Comparison of ENCODE assay signal across 8 cellular contexts in genomic region chr6:36874443-36875249, GRCh38. TPM values are rescaled to one million over a fixed set of nuclear protein-coding genes. Genes with fewer than 3 reads are reported as not detected.
DNase-seq lines count a peak whose midpoint lies in the region; ATAC-seq and TF ChIP-seq lines count a peak whose summit lies in the region.

TSS of gene PPIL1 (minus strand) at chr6:36874803. CDS start at chr6:36874772, 31 bp downstream.

- peaks cover 12% of the 10 kb centered on the region for H3K4me1 ChIP-seq in testis

- CTCF ChIA-PET in HEK293T (lab: Yijun Ruan, JAX) = interaction anchor here (1.0 to 2.7 kb wide), 7 partner anchors 10 to 143 kb away, joined by 3 to 13 read pairs (median 6); partner anchors contain the start of gene C6orf89

- TF ChIP-seq POLR2A in NB4 (IDR thresholded peaks at IDR 0.05; ENCODE audit: extremely low read depth, insufficient read length) (peak; percentile 47), testis (IDR thresholded peaks at IDR 0.05) (no peak)

- no peaks in the 10 kb centered on the region for H3K9me3 Mint-ChIP-seq in activated naive CD4-positive, alpha-beta T cell treated with anti-CD3 and anti-CD28 coated beads, Interleukin-2, amount 50 U/mL, for 24 hours

- H3K4me3 ChIP-seq in NB4 (ENCODE audit: low read depth, low read length) = peak within 1 kb of the TSS; percentile 84
- peak within 1 kb of the TSS; percentile 76 to 87 for H3K4me3 ChIP-seq in testis

- no peaks in the 10 kb centered on the region for H3K27me3 ChIP-seq in testis

- 0% methylated on average over 39 to 47 of the region's 54 CpGs for WGBS in testis, 2 donors

- no peaks in the 10 kb centered on the region for H3K36me3 ChIP-seq in testis (ENCODE audit: low read depth, missing control alignments)

- H3K27ac ChIP-seq in testis = peak within 1 kb of the TSS; percentile 79 to 83

- ATAC-seq in SK-N-SH treated with all-trans-retinoic acid at 6 μM for 48 hours = peak; percentile 98

- peaks cover 13% of the 10 kb centered on the region for H3K36me3 Mint-ChIP-seq in activated naive CD4-positive, alpha-beta T cell treated with anti-CD3 and anti-CD28 coated beads, Interleukin-2, amount 50 U/mL, for 24 hours

- POLR2A ChIA-PET in HEK293T (lab: Yijun Ruan, JAX) = interaction anchor here (0.5 to 4.1 kb wide), 28 partner anchors 10 to 559 kb away, joined by 3 to 70 read pairs (median 4); partner anchors contain the start of genes C6orf89, CMTR1 and MTCH1

- peak within 1 kb of the TSS; percentile 95 for H3K4me3 Mint-ChIP-seq in activated naive CD4-positive, alpha-beta T cell treated with anti-CD3 and anti-CD28 coated beads, Interleukin-2, amount 50 U/mL, for 24 hours

- DNase-seq in GM03348 (ENCODE audit: low spot score) (peak; percentile 94), HEK293T (ENCODE audit: extremely low spot score) (peak; percentile 91), NB4 (ENCODE audit: low read depth) (peak; percentile 92), glomerular endothelial cell (ENCODE audit: extremely low read depth, low read depth, low spot score) (peak; percentile 77), occipital lobe (lab: John Stamatoyannopoulos, UW) (peak; percentile 73), testis (peak; percentile 91)

- intact Hi-C loops in testis (cut with DNase I; ENCODE audit: low total_unique reads) = no loop called here

- TF ChIP-seq CTCF in NB4 (IDR thresholded peaks at IDR 0.05; ENCODE audit: low read depth, low read length) = no peak
- TF ChIP-seq CTCF in testis (IDR thresholded peaks at IDR 0.05) = peak in 1 of 3 experiments; percentile 1

- peak within 1 kb of the TSS; percentile 100 for H3K27ac Mint-ChIP-seq in activated naive CD4-positive, alpha-beta T cell treated with anti-CD3 and anti-CD28 coated beads, Interleukin-2, amount 50 U/mL, for 24 hours

- H3K27me3 Mint-ChIP-seq in activated naive CD4-positive, alpha-beta T cell treated with anti-CD3 and anti-CD28 coated beads, Interleukin-2, amount 50 U/mL, for 24 hours = peaks cover 8% of the 10 kb centered on the region

- H3K9me3 ChIP-seq in testis = no peaks in the 10 kb centered on the region

- peaks cover 40% of the 10 kb centered on the region for H3K4me1 Mint-ChIP-seq in activated naive CD4-positive, alpha-beta T cell treated with anti-CD3 and anti-CD28 coated beads, Interleukin-2, amount 50 U/mL, for 24 hours

TF ChIP-seq in HEK293T, 16 proteins besides CTCF, POLR2A, EP300 and RAD21:
- no peak for TF ChIP-seq ZNF384 (IDR thresholded peaks at IDR 0.05)
- peak; percentile 56 for TF ChIP-seq L3MBTL2 (conservative IDR thresholded peaks at IDR 0.05)
- TF ChIP-seq FOXK2 (IDR thresholded peaks at IDR 0.05) = no peak
- TF ChIP-seq FOXA1 (IDR thresholded peaks at IDR 0.05) = no peak
- no peak for TF ChIP-seq SP1 (IDR thresholded peaks at IDR 0.05)
- TF ChIP-seq BHLHE40 (IDR thresholded peaks at IDR 0.05; ENCODE audit: borderline replicate concordance) = no peak
- peak; percentile 56 for TF ChIP-seq ELF4 (IDR thresholded peaks at IDR 0.05)
- no peak for TF ChIP-seq TARDBP (IDR thresholded peaks at IDR 0.05)
- no peak for TF ChIP-seq LEF1 (IDR thresholded peaks at IDR 0.05; ENCODE audit: borderline replicate concordance)
- TF ChIP-seq PKNOX1 (IDR thresholded peaks at IDR 0.05) = peak; percentile 66
- no peak for TF ChIP-seq ARNT (IDR thresholded peaks at IDR 0.05)
- no peak for TF ChIP-seq SUZ12 (IDR thresholded peaks at IDR 0.05)
- peak; percentile 81; the same call in 1 of the 2 replicates for TF ChIP-seq NFRKB (IDR thresholded peaks at IDR 0.05)
- TF ChIP-seq CTBP1 (IDR thresholded peaks at IDR 0.05; ENCODE audit: borderline replicate concordance) = peak; percentile 57; the same call in 1 of the 2 replicates
- TF ChIP-seq HDGF (IDR thresholded peaks at IDR 0.05; ENCODE audit: borderline replicate concordance) = no peak
TF ChIP-seq in HEK293T: peak in this region for 5.

TF ChIP-seq in SK-N-SH treated with all-trans-retinoic acid at 6 μM for 48 hours, 23 proteins besides CTCF, POLR2A, EP300 and RAD21:
- TF ChIP-seq CREB5 (CRISPR knock-in tag; IDR thresholded peaks at IDR 0.05; ENCODE audit: low read depth) (no peak), POU6F1 (CRISPR knock-in tag; IDR thresholded peaks at IDR 0.05; ENCODE audit: borderline replicate concordance, low read depth) (no peak), TSHZ2 (CRISPR knock-in tag; IDR thresholded peaks at IDR 0.05) (peak; percentile 62), ZFP3 (CRISPR knock-in tag; IDR thresholded peaks at IDR 0.05) (0 out of 2 replicates have a peak, but pooled peaks have one; percentile 42), ZNF8 (CRISPR knock-in tag; IDR thresholded peaks at IDR 0.05) (no peak), ZNF70 (CRISPR knock-in tag; IDR thresholded peaks at IDR 0.05) (0 out of 2 replicates have a peak, but pooled peaks have one; percentile 6), CSRNP3 (CRISPR knock-in tag; IDR thresholded peaks at IDR 0.05) (0 out of 2 replicates have a peak, but pooled peaks have one; percentile 39)
TF ChIP-seq in SK-N-SH treated with all-trans-retinoic acid at 6 μM for 48 hours: peak in this region for 4.

RNA-seq across cellular contexts. Expression of gene PPIL1, which starts in this region (rescaled TPM):
- total RNA-seq in glomerular endothelial cell = 25.4 and 33.3 TPM in 2 replicates
- total RNA-seq in occipital lobe = 35.7 TPM
- 10 to 100 TPM; 35.0 to 39.4 TPM for total RNA-seq in testis
- 41.2 TPM for polyA plus RNA-seq in testis (ENCODE audit: insufficient read depth, low read depth, low replicate concordance)

Comparison
In these comparisons a context has a peak if more than half of its experiments do, and no peak if none do; other contexts are left out.
1. Peak in every context shown above with its lines: DNase-seq, ATAC-seq, H3K4me3 ChIP-seq and H3K27ac ChIP-seq.